Comparison of ENCODE assay signal across 8 cellular contexts in genomic region chr5:139671096-139671841, GRCh38. TPM values are rescaled to one million over a fixed set of nuclear protein-coding genes. Genes with fewer than 3 reads are reported as not detected.
A peak's percentile ranks its signal among the peaks of the same experiment; 100 is the strongest.
DNase-seq lines count a peak whose midpoint lies in the region; ATAC-seq and TF ChIP-seq lines count a peak whose summit lies in the region.

No MANE protein-coding gene starts in this region.

- H3K36me3 Mint-ChIP-seq in endothelial cell (ENCODE audit: low read depth, unreplicated experiment): no peaks in the 10 kb centered on the region
- H3K36me3 Mint-ChIP-seq in osteocyte (ENCODE audit: unreplicated experiment): peaks cover 7% of the 10 kb centered on the region

- H3K4me1 Mint-ChIP-seq in endothelial cell (ENCODE audit: unreplicated experiment) (peaks cover 36% of the 10 kb centered on the region), osteocyte (ENCODE audit: unreplicated experiment) (peaks cover 89% of the 10 kb centered on the region)

- H3K27ac Mint-ChIP-seq in endothelial cell (ENCODE audit: unreplicated experiment): peak overlapping the region; percentile 94
- H3K27ac Mint-ChIP-seq in osteocyte (ENCODE audit: unreplicated experiment): peak overlapping the region; percentile 91

- TF ChIP-seq CTCF in endothelial cell (IDR thresholded peaks at IDR 0.05; ENCODE audit: unreplicated experiment) (no peak), osteocyte (IDR thresholded peaks at IDR 0.05) (no peak)

- H3K27me3 Mint-ChIP-seq in endothelial cell (ENCODE audit: unreplicated experiment) (peaks cover 19% of the 10 kb centered on the region), osteocyte (ENCODE audit: unreplicated experiment) (no peaks in the 10 kb centered on the region)

- ATAC-seq in HG03280 (IDR thresholded peaks at IDR 0.05; ENCODE audit: unreplicated experiment): no peak

- H3K36me3 ChIP-seq in NT2/D1 (ENCODE audit: insufficient read depth, insufficient read length, low read length): peaks cover 30% of the 10 kb centered on the region

- no peaks in the 10 kb centered on the region for H3K9me3 Mint-ChIP-seq in endothelial cell (ENCODE audit: unreplicated experiment)
- no peaks in the 10 kb centered on the region for H3K9me3 Mint-ChIP-seq in osteocyte (ENCODE audit: unreplicated experiment)

- no peaks in the 10 kb centered on the region for H3K9me3 ChIP-seq in NT2/D1 (ENCODE audit: insufficient read depth, low read length)

- H3K4me3 ChIP-seq in NT2/D1 (ENCODE audit: insufficient read length, low read depth): no peak overlapping the region

- H3K4me3 Mint-ChIP-seq in endothelial cell (ENCODE audit: unreplicated experiment) (peak overlapping the region; percentile 77), osteocyte (ENCODE audit: unreplicated experiment) (peak overlapping the region; percentile 60)

- no peaks in the 10 kb centered on the region for H3K27me3 ChIP-seq in NT2/D1 (ENCODE audit: insufficient read depth, insufficient read length)

- DNase-seq in COLO829 (ENCODE audit: low spot score) (peak; percentile 76), NT2/D1 (ENCODE audit: low read depth, low spot score) (no peak), endothelial cell (ENCODE audit: low spot score) (peak; percentile 66), osteocyte (ENCODE audit: extremely low spot score, unreplicated experiment) (no peak), EL (no peak), T1000 (lab: John Stamatoyannopoulos, UW) (no peak), amniotic stem cell (lab: John Stamatoyannopoulos, UW) (no peak)

- peak overlapping the region; percentile 56 for H3K9ac ChIP-seq in NT2/D1 (ENCODE audit: insufficient read length, low read depth)

- peaks cover 35% of the 10 kb centered on the region for H3K4me1 ChIP-seq in NT2/D1 (ENCODE audit: insufficient read depth, insufficient read length)

RNA-seq across cellular contexts. Expression of gene CXXC5, which starts 23.1 kb away (rescaled TPM):
- total RNA-seq in endothelial cell (ENCODE audit: unreplicated experiment) (37.3 TPM), osteocyte (239 and 259 TPM in 2 replicates)

Comparison
In these comparisons a context has a peak if more than half of its experiments do, and no peak if none do; other contexts are left out.
1. DNase-seq: peak in COLO829 (single experiment) and endothelial cell (single experiment); none in NT2/D1 (single experiment), osteocyte (single experiment), EL (single experiment), T1000 (single experiment) and amniotic stem cell (single experiment).